In the genomic region with DNA sequence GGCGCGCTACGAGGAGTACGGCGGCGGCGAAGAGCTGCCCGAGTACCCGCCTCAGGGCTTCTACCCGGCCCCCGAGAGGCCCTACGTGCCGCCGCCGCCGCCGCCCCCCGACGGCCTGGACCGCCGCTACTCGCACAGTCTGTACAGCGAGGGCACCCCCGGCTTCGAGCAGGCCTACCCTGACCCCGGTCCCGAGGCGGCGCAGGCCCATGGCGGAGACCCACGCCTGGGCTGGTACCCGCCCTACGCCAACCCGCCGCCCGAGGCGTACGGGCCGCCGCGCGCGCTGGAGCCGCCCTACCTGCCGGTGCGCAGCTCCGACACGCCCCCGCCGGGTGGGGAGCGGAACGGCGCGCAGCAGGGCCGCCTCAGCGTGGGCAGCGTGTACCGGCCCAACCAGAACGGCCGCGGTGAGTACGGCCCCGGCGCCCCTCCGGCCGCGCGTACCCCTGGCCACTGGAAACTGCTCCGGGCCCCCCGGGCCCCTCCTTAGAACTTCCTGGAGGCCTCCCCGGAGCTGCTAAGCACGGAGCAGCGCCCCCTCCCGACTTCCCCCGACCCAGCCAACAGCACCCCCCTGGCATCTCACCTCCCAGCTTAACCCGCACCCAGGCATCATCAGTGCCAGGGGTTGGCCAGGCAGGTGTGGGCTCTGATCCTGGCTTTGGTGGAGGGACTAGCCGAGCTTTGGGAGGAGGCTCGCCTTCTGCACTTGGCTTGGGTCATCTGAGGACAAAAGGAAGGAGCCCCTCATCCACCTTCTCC, we compare ENCODE assay signal across 8 cellular contexts. TPM values are rescaled to one million over a fixed set of nuclear protein-coding genes. Genes with fewer than 3 reads are reported as not detected.
DNase-seq lines count a peak whose midpoint lies in the region; ATAC-seq lines count a peak whose summit lies in the region.

No MANE protein-coding gene starts in this region.

- H2BK120ac ChIP-seq in mesendoderm (ENCODE audit: low read depth, low read length): no peak overlapping the region

- H3K79me1 ChIP-seq in mesendoderm (ENCODE audit: low read length): no peaks in the 10 kb centered on the region

- H3K4me1 ChIP-seq in ES-I3 (ENCODE audit: insufficient read depth, low read length) (peaks cover 31% of the 10 kb centered on the region), duodenal mucosa (ENCODE audit: control insufficient read depth in 1 of 2, insufficient read depth in 2 of 2, low read length in 2 of 2) (peaks cover 33 to 40% of the 10 kb centered on the region in 2 donors), mesendoderm (ENCODE audit: control insufficient read depth, low read depth, low read length) (peaks cover 19% of the 10 kb centered on the region)

- H3K27me3 ChIP-seq in duodenal mucosa (ENCODE audit: control insufficient read depth in 1 of 2, insufficient read depth in 2 of 2, low read length in 2 of 2) (no peaks in the 10 kb centered on the region), mesendoderm (ENCODE audit: insufficient read depth, low read length, poor library complexity) (no peaks in the 10 kb centered on the region)

- peak overlapping the region; percentile 53 for H3K23ac ChIP-seq in mesendoderm (ENCODE audit: low read length)

- peak overlapping the region; percentile 95 for H3K56ac ChIP-seq in mesendoderm (ENCODE audit: low read length)

- WGBS in mesendoderm (ENCODE audit: extremely low coverage, insufficient coverage, low lambda C conversion rate): no CpG with 5 or more reads among the region's 78 CpGs

- H2BK5ac ChIP-seq in mesendoderm (ENCODE audit: low read length): no peak overlapping the region

- no peaks in the 10 kb centered on the region for H3K9me3 ChIP-seq in ES-I3 (ENCODE audit: control insufficient read depth, insufficient read depth, low read length)
- H3K9me3 ChIP-seq in duodenal mucosa (ENCODE audit: control insufficient read depth in 1 of 2, low read length in 2 of 2): no peaks in the 10 kb centered on the region

- H3K4me3 ChIP-seq in duodenal mucosa (ENCODE audit: low read depth in 1 of 2, low read length in 2 of 2) (peak overlapping the region; percentile 68 to 70), mesendoderm (ENCODE audit: low read length) (peak overlapping the region; percentile 25)

- H3K4me2 ChIP-seq in mesendoderm (ENCODE audit: low read length): peak overlapping the region; percentile 95

- H3K36me3 ChIP-seq in ES-I3 (ENCODE audit: insufficient read depth, low read length) (no peaks in the 10 kb centered on the region), duodenal mucosa (ENCODE audit: control insufficient read depth in 1 of 2, insufficient read depth in 2 of 2, low read length in 2 of 2) (no peaks in the 10 kb centered on the region), mesendoderm (ENCODE audit: control insufficient read depth, insufficient read depth, low read length) (no peaks in the 10 kb centered on the region)

- DNase-seq in NCI-H146 (lab: John Stamatoyannopoulos, UW) (peak; percentile 60), mesendoderm (peak; percentile 64), NCI-H2029 treated with DMSO at 0.1 percent for 48 hours (lab: John Stamatoyannopoulos, UW) (no peak)
- peak; percentile 60 to 61 for DNase-seq in activated CD4-positive, alpha-beta T cell treated with anti-CD3 and anti-CD28 coated beads, Interleukin-2, amount 50 U/mL, for 24 hours (ENCODE audit: low read depth in 1 of 2, low spot score in 1 of 2)
- DNase-seq in stimulated activated CD8-positive, alpha-beta memory T cell treated with anti-CD3 and anti-CD28 coated beads, Interleukin-15, amount 100 ng/mL, for 4 hours (ENCODE audit: low read depth in 2 of 2): peak; percentile 42 to 60

- ATAC-seq in GM19467 (IDR thresholded peaks at IDR 0.05; ENCODE audit: unreplicated experiment): no peak

- H2AK5ac ChIP-seq in mesendoderm (ENCODE audit: low read length): no peak overlapping the region

- H3K9ac ChIP-seq in ES-I3 (ENCODE audit: low read depth, low read length) (peak overlapping the region; percentile 81), duodenal mucosa (ENCODE audit: low read depth in 1 of 2, low read length in 2 of 2) (peak overlapping the region; percentile 54), mesendoderm (ENCODE audit: low read length) (peak overlapping the region; percentile 82)

- H3K18ac ChIP-seq in mesendoderm (ENCODE audit: low read length): peak overlapping the region; percentile 70

- H3K27ac ChIP-seq in duodenal mucosa (ENCODE audit: low read depth, low read length) (peak overlapping the region; percentile 20), mesendoderm (ENCODE audit: low read depth, low read length) (no peak overlapping the region)

- H2BK15ac ChIP-seq in mesendoderm (replicated peaks; ENCODE audit: low read depth): no peak overlapping the region

- no peak overlapping the region for H3K4ac ChIP-seq in mesendoderm (ENCODE audit: low read depth, low read length)

- H3K79me2 ChIP-seq in mesendoderm (ENCODE audit: control insufficient read depth, insufficient read depth, low read length): no peaks in the 10 kb centered on the region

- no peak overlapping the region for H4K8ac ChIP-seq in mesendoderm (ENCODE audit: low read depth, low read length)

- H4K5ac ChIP-seq in mesendoderm (ENCODE audit: low read length): no peak overlapping the region

RNA-seq across cellular contexts. Expression of a gene that starts 1.4 kb away (rescaled TPM):
- 7.6 TPM for polyA plus RNA-seq in mesendoderm (2013, experiment 1 of 2)
- polyA plus RNA-seq in mesendoderm (2013, experiment 2 of 2): 7.6 TPM

RNA-seq across cellular contexts. Expression of a gene that starts 54.3 kb away (rescaled TPM):
- polyA plus RNA-seq in mesendoderm (2013, experiment 1 of 2): not detected
- not detected for polyA plus RNA-seq in mesendoderm (2013, experiment 2 of 2)
